Comparison of ENCODE assay signal across 10 cellular contexts in the genomic region with DNA sequence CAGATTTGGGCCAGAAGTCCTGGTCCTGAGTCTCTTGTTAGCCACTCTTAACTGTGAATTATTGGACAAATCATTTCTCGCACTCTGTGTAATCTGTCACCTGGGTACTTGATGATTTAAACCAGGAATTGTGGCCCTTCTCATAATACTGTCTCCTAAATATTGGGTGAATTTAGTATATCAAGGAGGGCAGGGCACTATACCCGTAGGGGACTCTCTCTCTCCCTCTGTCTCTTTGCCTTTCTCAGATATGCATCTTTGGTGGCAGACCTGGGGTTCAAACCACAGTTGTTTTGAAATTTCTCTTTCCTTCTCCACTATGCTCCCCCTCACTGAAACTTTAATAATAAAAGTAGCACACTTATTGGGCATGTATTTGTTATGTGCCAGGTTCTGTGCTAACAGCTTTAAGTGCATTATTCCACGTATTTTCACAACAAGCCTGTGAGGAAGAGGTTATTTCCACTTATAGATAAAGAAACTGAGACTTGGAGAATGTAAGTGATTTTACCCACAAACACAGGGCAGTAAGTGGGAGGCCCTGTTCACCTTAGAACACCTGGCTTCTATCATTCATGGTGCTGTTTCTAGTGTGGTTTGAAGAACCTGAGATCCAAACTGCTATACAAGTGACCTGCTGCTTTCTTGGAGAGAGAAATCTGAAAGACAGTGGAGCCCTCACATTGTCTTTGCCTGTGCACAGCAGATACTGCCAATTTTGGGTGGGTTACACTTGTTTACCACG. TPM values are rescaled to one million over a fixed set of nuclear protein-coding genes. Genes with fewer than 3 reads are reported as not detected.
DNase-seq lines count a peak whose midpoint lies in the region; ATAC-seq lines count a peak whose summit lies in the region.
"Had no signal": no experiment of that assay in that cellular context is flagged by ENCODE, and none has a peak within 500 bp of the region (broad histone marks: within the 10 kb centered on the region; RNA-seq: fewer than 3 reads in every experiment).

No MANE protein-coding gene starts in this region.

- POLR2A ChIA-PET in activated naive CD8-positive, alpha-beta T cell treated with anti-CD3 and anti-CD28 coated beads, Interleukin-2, amount 10 ng/mL, durations not matched to agents 7 days and 5 days (lab: Charles Lee) = interaction anchor here (1.7 to 2.9 kb wide), 2 partner anchors 12 kb away, joined by 6 to 35 read pairs; a partner anchor contains a TSS

- peaks cover 54% of the 10 kb centered on the region for H3K4me1 Mint-ChIP-seq in activated T-cell treated with anti-CD3 and anti-CD28 coated beads, Interleukin-2, amount 50 U/mL, for 24 hours (ENCODE audit: low read depth)
- H3K4me1 Mint-ChIP-seq in activated naive CD8-positive, alpha-beta T cell treated with anti-CD3 and anti-CD28 coated beads, Interleukin-2, amount 10 ng/mL, durations not matched to agents 7 days and 5 days = peaks cover 40% of the 10 kb centered on the region
- H3K4me1 Mint-ChIP-seq in stimulated activated effector memory CD8-positive, alpha-beta T cell treated with anti-CD3 and anti-CD28 coated beads, Interleukin-12 subunit alpha, Interleukin-12 subunit beta, amount 100 ng/mL, for 72 hours = peaks cover 63% of the 10 kb centered on the region

- H3K4me1 ChIP-seq in neuronal stem cell (ENCODE audit: control insufficient read depth in 2 of 2, insufficient read depth in 1 of 2, low read depth in 1 of 2, low read length in 2 of 2) = peaks cover 6 to 34% of the 10 kb centered on the region in 2 donors

- H3K79me1 ChIP-seq in neuronal stem cell (ENCODE audit: low read depth, low read length) = no peaks in the 10 kb centered on the region

- H3K36me3 Mint-ChIP-seq in activated T-cell treated with anti-CD3 and anti-CD28 coated beads, Interleukin-2, amount 50 U/mL, for 24 hours (ENCODE audit: low read depth) = peaks cover 33% of the 10 kb centered on the region
- H3K36me3 Mint-ChIP-seq in activated naive CD8-positive, alpha-beta T cell treated with anti-CD3 and anti-CD28 coated beads, Interleukin-2, amount 10 ng/mL, durations not matched to agents 7 days and 5 days = peaks cover 25% of the 10 kb centered on the region
- H3K36me3 Mint-ChIP-seq in stimulated activated effector memory CD8-positive, alpha-beta T cell treated with anti-CD3 and anti-CD28 coated beads, Interleukin-12 subunit alpha, Interleukin-12 subunit beta, amount 100 ng/mL, for 72 hours = peaks cover 86% of the 10 kb centered on the region

- no peaks in the 10 kb centered on the region for H3K27me3 Mint-ChIP-seq in activated T-cell treated with anti-CD3 and anti-CD28 coated beads, Interleukin-2, amount 50 U/mL, for 24 hours
- H3K27me3 Mint-ChIP-seq in activated naive CD8-positive, alpha-beta T cell treated with anti-CD3 and anti-CD28 coated beads, Interleukin-2, amount 10 ng/mL, durations not matched to agents 7 days and 5 days = no peaks in the 10 kb centered on the region

- no peak overlapping the region for H2BK120ac ChIP-seq in neuronal stem cell (ENCODE audit: low read depth, low read length)

- no peak for DNase-seq in activated T-cell treated with anti-CD3 and anti-CD28 coated beads, Interleukin-2, amount 50 U/mL, for 24 hours
- DNase-seq in activated T-cell treated with anti-CD3 and anti-CD28 coated beads, Interleukin-2, amount 50 U/mL, for 48 hours = no peak
- no peak for DNase-seq in activated naive CD8-positive, alpha-beta T cell treated with anti-CD3 and anti-CD28 coated beads, Interleukin-2, amount 10 ng/mL, durations not matched to agents 7 days and 5 days
- DNase-seq in stimulated activated effector memory CD8-positive, alpha-beta T cell treated with anti-CD3 and anti-CD28 coated beads, Interleukin-12 subunit alpha, Interleukin-12 subunit beta, amount 100 ng/mL, for 72 hours (ENCODE audit: low spot score in 2 of 2) = no peak
- no peak for DNase-seq in DMS53 (lab: John Stamatoyannopoulos, UW)
- DNase-seq in NCI-H2029 (lab: John Stamatoyannopoulos, UW) = no peak
- no peak for DNase-seq in neuronal stem cell (ENCODE audit: low spot score)
- DNase-seq: NCI-H1436 treated with DMSO at 0.1 percent for 48 hours, T-helper 9 cell had no signal

- H2BK15ac ChIP-seq in neuronal stem cell (ENCODE audit: low read length) = no peak overlapping the region

- H4K91ac ChIP-seq in neuronal stem cell (ENCODE audit: low read depth, low read length, poor library complexity) = no peak overlapping the region

- no peaks in the 10 kb centered on the region for H3K9me3 ChIP-seq in neuronal stem cell (replicated peaks in 1 of 2; ENCODE audit: control insufficient read depth in 2 of 2, insufficient read depth in 1 of 2, low read depth in 1 of 2, low read length in 2 of 2)

- no peak overlapping the region for H3K9ac ChIP-seq in neuronal stem cell (ENCODE audit: low read depth, low read length, poor library complexity)

- no peak overlapping the region for H2BK12ac ChIP-seq in neuronal stem cell (ENCODE audit: low read length)

- peak overlapping the region; percentile 90 for H3K27ac Mint-ChIP-seq in activated T-cell treated with anti-CD3 and anti-CD28 coated beads, Interleukin-2, amount 50 U/mL, for 24 hours
- H3K27ac Mint-ChIP-seq in activated naive CD8-positive, alpha-beta T cell treated with anti-CD3 and anti-CD28 coated beads, Interleukin-2, amount 10 ng/mL, durations not matched to agents 7 days and 5 days = peak overlapping the region; percentile 54
- peak overlapping the region; percentile 88 for H3K27ac Mint-ChIP-seq in stimulated activated effector memory CD8-positive, alpha-beta T cell treated with anti-CD3 and anti-CD28 coated beads, Interleukin-12 subunit alpha, Interleukin-12 subunit beta, amount 100 ng/mL, for 72 hours

- no peak overlapping the region for H3K14ac ChIP-seq in neuronal stem cell (ENCODE audit: low read length)

- no peak overlapping the region for H3K18ac ChIP-seq in neuronal stem cell (ENCODE audit: low read length)

- no CpG with 5 or more reads among the region's 4 CpGs for WGBS in neuronal stem cell (ENCODE audit: extremely low coverage in 2 of 2, insufficient read length in 2 of 2, insufficient replicate concordance in 1 of 2), 2 donors

- H3K4me2 ChIP-seq in neuronal stem cell (ENCODE audit: insufficient read depth, low read length, poor library complexity, severe bottlenecking) = no peak overlapping the region

- no peak overlapping the region for H4K8ac ChIP-seq in neuronal stem cell (ENCODE audit: low read depth, low read length)

- H3K27ac ChIP-seq in neuronal stem cell (replicated peaks; ENCODE audit: low read length) = no peak overlapping the region

- no peak overlapping the region for H2AFZ ChIP-seq in neuronal stem cell (ENCODE audit: low read length)

- H3K4ac ChIP-seq in neuronal stem cell (ENCODE audit: low read length) = no peak overlapping the region

- no peak overlapping the region for H2BK5ac ChIP-seq in neuronal stem cell (ENCODE audit: low read length)

- H3K4me3 Mint-ChIP-seq in activated T-cell treated with anti-CD3 and anti-CD28 coated beads, Interleukin-2, amount 50 U/mL, for 24 hours = peak overlapping the region; percentile 35
- no peak overlapping the region for H3K4me3 Mint-ChIP-seq in activated naive CD8-positive, alpha-beta T cell treated with anti-CD3 and anti-CD28 coated beads, Interleukin-2, amount 10 ng/mL, durations not matched to agents 7 days and 5 days
- peak overlapping the region; percentile 74 for H3K4me3 Mint-ChIP-seq in stimulated activated effector memory CD8-positive, alpha-beta T cell treated with anti-CD3 and anti-CD28 coated beads, Interleukin-12 subunit alpha, Interleukin-12 subunit beta, amount 100 ng/mL, for 72 hours

- peak; percentile 45 for ATAC-seq in HG02852 (IDR thresholded peaks at IDR 0.05; ENCODE audit: unreplicated experiment)
- no peak for ATAC-seq in activated naive CD8-positive, alpha-beta T cell treated with anti-CD3 and anti-CD28 coated beads, Interleukin-2, amount 10 ng/mL, durations not matched to agents 7 days and 5 days (ENCODE audit: low read depth)
- peak; percentile 79 for ATAC-seq in stimulated activated effector memory CD8-positive, alpha-beta T cell treated with anti-CD3 and anti-CD28 coated beads, Interleukin-12 subunit alpha, Interleukin-12 subunit beta, amount 100 ng/mL, for 72 hours

- no peaks in the 10 kb centered on the region for H3K9me3 Mint-ChIP-seq in activated T-cell treated with anti-CD3 and anti-CD28 coated beads, Interleukin-2, amount 50 U/mL, for 24 hours
- H3K9me3 Mint-ChIP-seq in activated naive CD8-positive, alpha-beta T cell treated with anti-CD3 and anti-CD28 coated beads, Interleukin-2, amount 10 ng/mL, durations not matched to agents 7 days and 5 days = no peaks in the 10 kb centered on the region
- H3K9me3 Mint-ChIP-seq in stimulated activated effector memory CD8-positive, alpha-beta T cell treated with anti-CD3 and anti-CD28 coated beads, Interleukin-12 subunit alpha, Interleukin-12 subunit beta, amount 100 ng/mL, for 72 hours = no peaks in the 10 kb centered on the region

- H3K4me3 ChIP-seq in neuronal stem cell (ENCODE audit: low read length in 2 of 2) = no peak overlapping the region

- no peak overlapping the region for H2AK5ac ChIP-seq in neuronal stem cell (ENCODE audit: low read depth, low read length)

- no peak overlapping the region for H3K23ac ChIP-seq in neuronal stem cell (ENCODE audit: low read depth, low read length, poor library complexity)

- H3K36me3 ChIP-seq in neuronal stem cell (replicated peaks in 1 of 2; ENCODE audit: control insufficient read depth in 2 of 2, insufficient read depth in 2 of 2, low read length in 2 of 2) = peaks cover 2 to 3% of the 10 kb centered on the region in 2 donors

- H3K27me3 ChIP-seq in neuronal stem cell (ENCODE audit: control insufficient read depth in 3 of 3, insufficient read depth in 3 of 3, low read depth in 1 of 3, low read length in 3 of 3) = no peaks in the 10 kb centered on the region

RNA-seq across cellular contexts. Expression of a gene that starts 11.8 kb away (rescaled TPM):
- 10 to 100 TPM; 47.2 to 54.1 TPM for total RNA-seq in activated naive CD8-positive, alpha-beta T cell treated with anti-CD3 and anti-CD28 coated beads, Interleukin-2, amount 10 ng/mL, durations not matched to agents 7 days and 5 days
- polyA plus RNA-seq in neuronal stem cell (2013, experiment 1 of 2) = 6.8 TPM
- 7.4 TPM for polyA plus RNA-seq in neuronal stem cell (2013, experiment 2 of 2)

RNA-seq across cellular contexts. Expression of a gene that starts 49.8 kb away (rescaled TPM):
- 10 to 100 TPM; 11.0 to 13.8 TPM for total RNA-seq in activated naive CD8-positive, alpha-beta T cell treated with anti-CD3 and anti-CD28 coated beads, Interleukin-2, amount 10 ng/mL, durations not matched to agents 7 days and 5 days
- 115 TPM for polyA plus RNA-seq in neuronal stem cell (2013, experiment 1 of 2)
- polyA plus RNA-seq in neuronal stem cell (2013, experiment 2 of 2) = 108 TPM
